ENCODE assay signal across 10 cellular contexts in genomic region chr10:22599048-22599561, GRCh38.
DNase-seq lines count a peak whose midpoint lies in the region; ATAC-seq, FAIRE-seq and TF ChIP-seq lines count a peak whose summit lies in the region.
"Had no signal": no experiment of that assay in that cellular context is flagged by ENCODE, and none has a peak within 500 bp of the region (broad histone marks: within the 10 kb centered on the region; RNA-seq: fewer than 3 reads in every experiment).

No MANE protein-coding gene starts in this region.

- DNase-seq in CD1c-positive myeloid dendritic cell (ENCODE audit: extremely low spot score) (peak; percentile 20), keratinocyte (ENCODE audit: low read depth, low spot score) (no peak), gastrocnemius medialis (no peak), NCI-H748 treated with DMSO at 0.1 percent for 48 hours (lab: John Stamatoyannopoulos, UW) (no peak), neural progenitor cell (ENCODE audit: low spot score) (no peak)
- DNase-seq in activated CD4-positive, alpha-beta memory T cell treated with anti-CD3 and anti-CD28 coated beads, Interleukin-2, amount 10 ng/mL, durations not matched to agents 7 days and 5 days: no peak
- DNase-seq: NCI-H1436 had no signal

- H3K9ac ChIP-seq in keratinocyte (ENCODE audit: control insufficient read depth, extremely low read depth, insufficient read depth, low read length) (no peak overlapping the region), neural progenitor cell (no peak overlapping the region)

- TF ChIP-seq CTCF in keratinocyte (optimal IDR thresholded peaks at IDR 0.05 in 1 of 3, IDR thresholded peaks at IDR 0.05 in 1 of 3, conservative IDR thresholded peaks at IDR 0.05 in 1 of 3; ENCODE audit: extremely low read depth in 1 of 3, insufficient read depth in 2 of 3, low read length in 3 of 3) (no peak), gastrocnemius medialis (IDR thresholded peaks at IDR 0.05 in 4 of 5, conservative IDR thresholded peaks at IDR 0.05 in 1 of 5) (no peak), neural progenitor cell (IDR thresholded peaks at IDR 0.05) (no peak)

- in situ Hi-C loops in gastrocnemius medialis (cut with MboI; ENCODE audit: low sequenced_read_pairs in 4 of 4): loop anchor here in 2 of 4 donors (25.0 kb wide), 2 partner anchors 388 to 612 kb away; no protein-coding TSS in a partner anchor

- H3K4me1 ChIP-seq in keratinocyte (ENCODE audit: control insufficient read depth, extremely low read depth, insufficient read depth, low read length): peaks cover 13% of the 10 kb centered on the region
- H3K4me1 ChIP-seq in gastrocnemius medialis: no peaks in the 10 kb centered on the region
- H3K4me1 ChIP-seq in neural progenitor cell: peaks cover 26% of the 10 kb centered on the region

- no peaks in the 10 kb centered on the region for H3K9me3 Mint-ChIP-seq in activated CD4-positive, alpha-beta memory T cell treated with anti-CD3 and anti-CD28 coated beads, Interleukin-2, amount 10 ng/mL, durations not matched to agents 7 days and 5 days
- no peaks in the 10 kb centered on the region for H3K9me3 Mint-ChIP-seq in neural progenitor cell

- no peaks in the 10 kb centered on the region for H3K27me3 Mint-ChIP-seq in activated CD4-positive, alpha-beta memory T cell treated with anti-CD3 and anti-CD28 coated beads, Interleukin-2, amount 10 ng/mL, durations not matched to agents 7 days and 5 days
- no peaks in the 10 kb centered on the region for H3K27me3 Mint-ChIP-seq in neural progenitor cell (ENCODE audit: insufficient read depth, low read depth)

- H3F3A ChIP-seq in neural progenitor cell (ENCODE audit: low read depth): no peaks in the 10 kb centered on the region

- H3K36me3 ChIP-seq in keratinocyte (ENCODE audit: control insufficient read depth in 2 of 2, extremely low read depth in 1 of 2, insufficient read depth in 2 of 2, low read length in 2 of 2) (peaks cover 3 to 4% of the 10 kb centered on the region in 2 experiments), gastrocnemius medialis (no peaks in the 10 kb centered on the region), neural progenitor cell (no peaks in the 10 kb centered on the region)

- peak overlapping the region; percentile 54 for H3K4me2 ChIP-seq in keratinocyte (ENCODE audit: control insufficient read depth, extremely low read depth, insufficient read depth, low read depth, low read length)
- H3K4me2 ChIP-seq in neural progenitor cell: no peak overlapping the region

- ATAC-seq in HG02610 (IDR thresholded peaks at IDR 0.05; ENCODE audit: unreplicated experiment): peak; percentile 31
- ATAC-seq in gastrocnemius medialis: no peak
- no peak for ATAC-seq in GM21825 (IDR thresholded peaks at IDR 0.05; ENCODE audit: unreplicated experiment)

- CTCF ChIA-PET in activated CD4-positive, alpha-beta memory T cell treated with anti-CD3 and anti-CD28 coated beads, Interleukin-2, amount 10 ng/mL, durations not matched to agents 7 days and 5 days (lab: Charles Lee): interaction anchor here (0.8 kb wide), 2 partner anchors 12 to 25 kb away, joined by 3 to 4 read pairs; no protein-coding TSS in a partner anchor

- peak overlapping the region; percentile 72 for H3K27ac Mint-ChIP-seq in activated CD4-positive, alpha-beta memory T cell treated with anti-CD3 and anti-CD28 coated beads, Interleukin-2, amount 10 ng/mL, durations not matched to agents 7 days and 5 days
- H3K27ac Mint-ChIP-seq in neural progenitor cell: no peak overlapping the region

- peak; percentile 49 for FAIRE-seq in keratinocyte (lab: Jason Lieb, UNC)

- H4K20me1 ChIP-seq in keratinocyte (ENCODE audit: control insufficient read depth, extremely low read depth, insufficient read depth, low read length): peaks cover 3% of the 10 kb centered on the region
- H4K20me1 ChIP-seq in neural progenitor cell (ENCODE audit: low read depth): no peaks in the 10 kb centered on the region

- H3K4me3 ChIP-seq in keratinocyte (ENCODE audit: control insufficient read depth in 2 of 3, extremely low read depth in 1 of 3, insufficient read depth in 2 of 3, low read depth in 1 of 3, low read length in 3 of 3) (no peak overlapping the region), gastrocnemius medialis (no peak overlapping the region), neural progenitor cell (no peak overlapping the region)
- H3K4me3 ChIP-seq: lung had no signal

- dilution Hi-C loops in keratinocyte (cut with MboI; ENCODE audit: extremely low pct_ligation_motif_present, low sequenced_read_pairs): no loop called here

- H3K9me1 ChIP-seq in keratinocyte (ENCODE audit: control insufficient read depth, extremely low read depth, insufficient read depth, low read length): peaks cover 5% of the 10 kb centered on the region

- TF ChIP-seq POLR2A in gastrocnemius medialis (IDR thresholded peaks at IDR 0.05): no peak

- H3K4me1 Mint-ChIP-seq in activated CD4-positive, alpha-beta memory T cell treated with anti-CD3 and anti-CD28 coated beads, Interleukin-2, amount 10 ng/mL, durations not matched to agents 7 days and 5 days: peaks cover 66% of the 10 kb centered on the region
- peaks cover 50% of the 10 kb centered on the region for H3K4me1 Mint-ChIP-seq in neural progenitor cell

- intact Hi-C loops in gastrocnemius medialis (cut with DNase I; ENCODE audit: low total_unique reads): no loop called here

- no peak overlapping the region for H3K4me3 Mint-ChIP-seq in activated CD4-positive, alpha-beta memory T cell treated with anti-CD3 and anti-CD28 coated beads, Interleukin-2, amount 10 ng/mL, durations not matched to agents 7 days and 5 days
- no peak overlapping the region for H3K4me3 Mint-ChIP-seq in neural progenitor cell

- H3K79me2 ChIP-seq in keratinocyte (ENCODE audit: control insufficient read depth, insufficient read depth, low read length) (peaks cover 1% of the 10 kb centered on the region), neural progenitor cell (ENCODE audit: low read depth) (no peaks in the 10 kb centered on the region)

- H3K9me3 ChIP-seq in keratinocyte (ENCODE audit: control insufficient read depth, low read depth, low read length) (no peaks in the 10 kb centered on the region), gastrocnemius medialis (no peaks in the 10 kb centered on the region), neural progenitor cell (ENCODE audit: low read depth) (no peaks in the 10 kb centered on the region)

- peaks cover 53% of the 10 kb centered on the region for H3K36me3 Mint-ChIP-seq in activated CD4-positive, alpha-beta memory T cell treated with anti-CD3 and anti-CD28 coated beads, Interleukin-2, amount 10 ng/mL, durations not matched to agents 7 days and 5 days (ENCODE audit: low read depth)
- peaks cover 3% of the 10 kb centered on the region for H3K36me3 Mint-ChIP-seq in neural progenitor cell

- POLR2A ChIA-PET in activated CD4-positive, alpha-beta memory T cell treated with anti-CD3 and anti-CD28 coated beads, Interleukin-2, amount 10 ng/mL, durations not matched to agents 7 days and 5 days (lab: Charles Lee): interaction anchor here (0.9 to 4.4 kb wide), 6 partner anchors 13 to 238 kb away, joined by 3 to 34 read pairs (median 5); partner anchors contain the start of gene PIP4K2A

- H3K27ac ChIP-seq in keratinocyte (ENCODE audit: control insufficient read depth, insufficient read depth, low read length) (no peak overlapping the region), gastrocnemius medialis (no peak overlapping the region), neural progenitor cell (no peak overlapping the region)

- H3K27me3 ChIP-seq in keratinocyte (ENCODE audit: control insufficient read depth, extremely low read depth, insufficient read depth, low read length) (no peaks in the 10 kb centered on the region), gastrocnemius medialis (no peaks in the 10 kb centered on the region), neural progenitor cell (no peaks in the 10 kb centered on the region)

- H2AFZ ChIP-seq in keratinocyte (ENCODE audit: control insufficient read depth, low read length) (no peak overlapping the region), neural progenitor cell (replicated peaks) (no peak overlapping the region)
